Comparison of ENCODE assay signal across 1 cellular context in the genomic region with DNA sequence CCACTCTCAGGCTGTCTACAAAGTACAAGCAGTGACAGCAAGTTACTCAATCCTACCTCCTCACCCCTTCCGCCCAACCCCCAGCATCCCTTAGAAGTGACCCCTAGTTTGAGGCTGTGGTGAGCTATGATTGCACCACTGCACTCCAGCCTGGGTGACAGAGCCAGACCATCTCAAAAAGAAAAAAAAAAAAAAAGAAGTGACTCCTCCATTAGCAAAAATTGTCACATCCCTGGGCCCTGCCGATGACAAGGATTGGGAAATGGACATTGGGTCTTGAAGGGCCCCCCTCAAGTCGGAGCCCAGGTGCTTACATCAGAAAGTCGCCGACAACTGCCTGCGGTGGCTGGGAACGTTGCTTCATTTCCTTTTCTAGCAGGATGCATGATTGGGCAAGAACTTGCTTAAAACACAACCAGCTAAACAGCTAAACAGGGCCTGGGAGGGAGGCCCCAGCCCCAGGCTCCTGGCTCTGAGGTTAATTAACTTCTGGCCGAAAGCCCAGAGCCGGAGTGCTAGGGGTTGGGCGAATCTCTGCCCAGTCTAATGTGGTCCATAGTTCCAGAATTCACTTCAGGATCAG.
A peak's percentile ranks its signal among the peaks of the same experiment; 100 is the strongest.
TF ChIP-seq lines count a peak whose summit lies in the region.

No MANE protein-coding gene starts in this region.

TF ChIP-seq in HEK293, 187 proteins besides CTCF, POLR2A, EP300 and RAD21 (continued from another document and continues in another):
- TF ChIP-seq, protein P1, sequence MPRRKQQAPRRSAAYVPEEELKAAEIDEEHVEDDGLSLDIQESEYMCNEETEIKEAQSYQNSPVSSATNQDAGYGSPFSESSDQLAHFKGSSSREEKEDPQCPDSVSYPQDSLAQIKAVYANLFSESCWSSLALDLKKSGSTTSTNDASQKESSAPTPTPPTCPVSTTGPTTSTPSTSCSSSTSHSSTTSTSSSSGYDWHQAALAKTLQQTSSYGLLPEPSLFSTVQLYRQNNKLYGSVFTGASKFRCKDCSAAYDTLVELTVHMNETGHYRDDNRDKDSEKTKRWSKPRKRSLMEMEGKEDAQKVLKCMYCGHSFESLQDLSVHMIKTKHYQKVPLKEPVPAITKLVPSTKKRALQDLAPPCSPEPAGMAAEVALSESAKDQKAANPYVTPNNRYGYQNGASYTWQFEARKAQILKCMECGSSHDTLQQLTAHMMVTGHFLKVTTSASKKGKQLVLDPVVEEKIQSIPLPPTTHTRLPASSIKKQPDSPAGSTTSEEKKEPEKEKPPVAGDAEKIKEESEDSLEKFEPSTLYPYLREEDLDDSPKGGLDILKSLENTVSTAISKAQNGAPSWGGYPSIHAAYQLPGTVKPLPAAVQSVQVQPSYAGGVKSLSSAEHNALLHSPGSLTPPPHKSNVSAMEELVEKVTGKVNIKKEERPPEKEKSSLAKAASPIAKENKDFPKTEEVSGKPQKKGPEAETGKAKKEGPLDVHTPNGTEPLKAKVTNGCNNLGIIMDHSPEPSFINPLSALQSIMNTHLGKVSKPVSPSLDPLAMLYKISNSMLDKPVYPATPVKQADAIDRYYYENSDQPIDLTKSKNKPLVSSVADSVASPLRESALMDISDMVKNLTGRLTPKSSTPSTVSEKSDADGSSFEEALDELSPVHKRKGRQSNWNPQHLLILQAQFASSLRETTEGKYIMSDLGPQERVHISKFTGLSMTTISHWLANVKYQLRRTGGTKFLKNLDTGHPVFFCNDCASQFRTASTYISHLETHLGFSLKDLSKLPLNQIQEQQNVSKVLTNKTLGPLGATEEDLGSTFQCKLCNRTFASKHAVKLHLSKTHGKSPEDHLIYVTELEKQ (tag by site-specific recombination; IDR thresholded peaks at IDR 0.05; ENCODE audit: borderline replicate concordance), result no peak
- TF ChIP-seq SCRT2 (tag by site-specific recombination; IDR thresholded peaks at IDR 0.05) (no peak), ZNF654 (tag by site-specific recombination; IDR thresholded peaks at IDR 0.05; ENCODE audit: low read depth) (no peak), ZNF660 (tag by site-specific recombination; IDR thresholded peaks at IDR 0.05) (peak; percentile 80; the same call in 1 of the 2 replicates), ZNF792 (tag by site-specific recombination; IDR thresholded peaks at IDR 0.05) (no peak), ZSCAN4 (tag by site-specific recombination; IDR thresholded peaks at IDR 0.05) (no peak), GLI2 (tag by site-specific recombination; IDR thresholded peaks at IDR 0.05; ENCODE audit: borderline replicate concordance, low read depth) (no peak), ZNF626 (tag by site-specific recombination; IDR thresholded peaks at IDR 0.05) (no peak), ZNF670 (tag by site-specific recombination; IDR thresholded peaks at IDR 0.05; ENCODE audit: low read depth) (no peak), GFI1B (tag by site-specific recombination; IDR thresholded peaks at IDR 0.05) (no peak), ZNF24 (tag by site-specific recombination; IDR thresholded peaks at IDR 0.05) (peak; percentile 37; the same call in 1 of the 2 replicates), ZBTB48 (tag by site-specific recombination; IDR thresholded peaks at IDR 0.05) (peak; percentile 84), ZNF433 (tag by site-specific recombination; IDR thresholded peaks at IDR 0.05; ENCODE audit: low read depth) (no peak), ZNF292 (tag by site-specific recombination; IDR thresholded peaks at IDR 0.05; ENCODE audit: borderline replicate concordance, low read depth) (no peak), ZNF155 (tag by site-specific recombination; IDR thresholded peaks at IDR 0.05) (no peak), KLF17 (tag by site-specific recombination; IDR thresholded peaks at IDR 0.05) (no peak), ZNF600 (tag by site-specific recombination; IDR thresholded peaks at IDR 0.05) (peak; percentile 71), KLF9 (tag by site-specific recombination; IDR thresholded peaks at IDR 0.05; ENCODE audit: low read depth) (no peak), YY2 (tag by site-specific recombination; IDR thresholded peaks at IDR 0.05) (no peak), HOXC10 (CRISPR knock-in tag; IDR thresholded peaks at IDR 0.05) (no peak), ZNF146 (tag by site-specific recombination; IDR thresholded peaks at IDR 0.05) (no peak), ZFP3 (tag by site-specific recombination; IDR thresholded peaks at IDR 0.05; ENCODE audit: low read depth) (no peak), ZNF48 (tag by site-specific recombination; IDR thresholded peaks at IDR 0.05) (no peak), REST (tag by site-specific recombination; IDR thresholded peaks at IDR 0.05) (no peak), HOXA7 (CRISPR knock-in tag; IDR thresholded peaks at IDR 0.05; ENCODE audit: borderline replicate concordance) (no peak), MYNN (tag by site-specific recombination; IDR thresholded peaks at IDR 0.05; ENCODE audit: borderline replicate concordance) (no peak), ZNF223 (tag by site-specific recombination; IDR thresholded peaks at IDR 0.05) (no peak), ZNF548 (tag by site-specific recombination; IDR thresholded peaks at IDR 0.05) (no peak), ZNF791 (tag by site-specific recombination; IDR thresholded peaks at IDR 0.05) (no peak), YY1 (tag by site-specific recombination; IDR thresholded peaks at IDR 0.05) (no peak), ZNF138 (tag by site-specific recombination; IDR thresholded peaks at IDR 0.05; ENCODE audit: borderline replicate concordance) (no peak), ZNF521 (tag by site-specific recombination; IDR thresholded peaks at IDR 0.05) (no peak), ZNF423 (tag by site-specific recombination; IDR thresholded peaks at IDR 0.05) (no peak), ZNF561 (tag by site-specific recombination; IDR thresholded peaks at IDR 0.05; ENCODE audit: borderline replicate concordance) (no peak), FEZF1 (tag by site-specific recombination; IDR thresholded peaks at IDR 0.05) (no peak), ZNF404 (tag by site-specific recombination; IDR thresholded peaks at IDR 0.05) (no peak), ZNF266 (tag by site-specific recombination; IDR thresholded peaks at IDR 0.05; ENCODE audit: low read depth) (no peak), MEIS1 (CRISPR knock-in tag; IDR thresholded peaks at IDR 0.05; ENCODE audit: borderline replicate concordance) (no peak), ZNF549 (tag by site-specific recombination; IDR thresholded peaks at IDR 0.05) (no peak), ZNF677 (tag by site-specific recombination; IDR thresholded peaks at IDR 0.05) (no peak), ZNF239 (tag by site-specific recombination; IDR thresholded peaks at IDR 0.05) (no peak), ZNF169 (tag by site-specific recombination; IDR thresholded peaks at IDR 0.05) (no peak), ZNF324 (tag by site-specific recombination; IDR thresholded peaks at IDR 0.05) (0 out of 2 replicates have a peak, but pooled peaks have one; percentile 42), ZNF23 (tag by site-specific recombination; IDR thresholded peaks at IDR 0.05; ENCODE audit: borderline replicate concordance) (no peak), ZNF280D (tag by site-specific recombination; IDR thresholded peaks at IDR 0.05) (no peak), ZNF112 (tag by site-specific recombination; IDR thresholded peaks at IDR 0.05) (no peak), ZNF248 (tag by site-specific recombination; IDR thresholded peaks at IDR 0.05) (no peak), GLI4 (tag by site-specific recombination; IDR thresholded peaks at IDR 0.05) (no peak), PBX3 (CRISPR knock-in tag; IDR thresholded peaks at IDR 0.05) (no peak)
- TF ChIP-seq, protein P2, sequence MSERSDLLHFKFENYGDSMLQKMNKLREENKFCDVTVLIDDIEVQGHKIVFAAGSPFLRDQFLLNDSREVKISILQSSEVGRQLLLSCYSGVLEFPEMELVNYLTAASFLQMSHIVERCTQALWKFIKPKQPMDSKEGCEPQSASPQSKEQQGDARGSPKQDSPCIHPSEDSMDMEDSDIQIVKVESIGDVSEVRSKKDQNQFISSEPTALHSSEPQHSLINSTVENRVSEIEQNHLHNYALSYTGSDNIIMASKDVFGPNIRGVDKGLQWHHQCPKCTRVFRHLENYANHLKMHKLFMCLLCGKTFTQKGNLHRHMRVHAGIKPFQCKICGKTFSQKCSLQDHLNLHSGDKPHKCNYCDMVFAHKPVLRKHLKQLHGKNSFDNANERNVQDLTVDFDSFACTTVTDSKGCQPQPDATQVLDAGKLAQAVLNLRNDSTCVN (tag by site-specific recombination; optimal IDR thresholded peaks at IDR 0.05), result no peak
- TF ChIP-seq, protein P3, sequence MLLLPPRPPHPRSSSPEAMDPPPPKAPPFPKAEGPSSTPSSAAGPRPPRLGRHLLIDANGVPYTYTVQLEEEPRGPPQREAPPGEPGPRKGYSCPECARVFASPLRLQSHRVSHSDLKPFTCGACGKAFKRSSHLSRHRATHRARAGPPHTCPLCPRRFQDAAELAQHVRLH (tag by site-specific recombination; IDR thresholded peaks at IDR 0.05), result no peak
